ENCODE assay signal across 1 cellular context in the genomic region with DNA sequence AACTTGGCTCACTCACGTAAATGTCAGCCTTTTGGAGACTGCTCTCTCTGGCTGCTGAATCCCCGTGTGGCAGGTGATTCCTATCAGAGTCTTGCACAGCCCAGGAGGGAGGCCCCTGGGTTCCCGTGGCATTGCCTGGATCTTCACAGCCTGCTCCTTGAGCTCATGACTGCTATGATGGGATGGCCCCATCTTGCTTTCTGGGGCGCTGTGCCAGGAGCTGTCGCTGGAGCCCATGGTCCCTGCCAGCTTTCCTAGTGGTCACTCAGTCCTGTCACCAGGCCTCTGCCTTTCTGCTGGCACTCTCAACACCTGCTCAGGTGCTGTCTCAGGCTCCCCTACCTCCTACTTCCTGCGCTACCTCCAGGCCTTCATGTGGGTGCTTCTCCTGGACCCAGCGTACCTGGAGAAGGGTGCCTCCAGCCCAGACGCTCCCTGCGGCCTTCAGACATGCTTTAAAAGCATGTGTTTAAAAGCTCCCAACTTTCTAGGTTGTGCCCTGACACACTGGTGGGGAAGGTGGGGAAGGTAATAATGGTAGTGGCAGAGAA.
TF ChIP-seq lines count a peak whose summit lies in the region.

No MANE protein-coding gene starts in this region.

TF ChIP-seq in WTC11, 78 proteins besides CTCF, POLR2A, EP300 and RAD21 (continued from another document):
- TF ChIP-seq, protein P1, sequence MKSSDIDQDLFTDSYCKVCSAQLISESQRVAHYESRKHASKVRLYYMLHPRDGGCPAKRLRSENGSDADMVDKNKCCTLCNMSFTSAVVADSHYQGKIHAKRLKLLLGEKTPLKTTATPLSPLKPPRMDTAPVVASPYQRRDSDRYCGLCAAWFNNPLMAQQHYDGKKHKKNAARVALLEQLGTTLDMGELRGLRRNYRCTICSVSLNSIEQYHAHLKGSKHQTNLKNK (CRISPR knock-in tag; IDR thresholded peaks at IDR 0.05): no peak
- TF ChIP-seq OVOL2 (CRISPR knock-in tag; IDR thresholded peaks at IDR 0.05; ENCODE audit: borderline replicate concordance): no peak
- no peak for TF ChIP-seq ZNF396 (CRISPR knock-in tag; IDR thresholded peaks at IDR 0.05; ENCODE audit: borderline replicate concordance)
- no peak for TF ChIP-seq FOXP4 (CRISPR knock-in tag; IDR thresholded peaks at IDR 0.05)
- no peak for TF ChIP-seq ZNF425 (CRISPR knock-in tag; conservative IDR thresholded peaks at IDR 0.05)
- no peak for TF ChIP-seq USF1 (CRISPR knock-in tag; IDR thresholded peaks at IDR 0.05)
- TF ChIP-seq MAX (CRISPR knock-in tag; IDR thresholded peaks at IDR 0.05): no peak
- no peak for TF ChIP-seq TEAD1 (CRISPR knock-in tag; IDR thresholded peaks at IDR 0.05)
- TF ChIP-seq FOXK1 (CRISPR knock-in tag; IDR thresholded peaks at IDR 0.05): no peak
